ENCODE assay signal across 8 cellular contexts in the genomic region with DNA sequence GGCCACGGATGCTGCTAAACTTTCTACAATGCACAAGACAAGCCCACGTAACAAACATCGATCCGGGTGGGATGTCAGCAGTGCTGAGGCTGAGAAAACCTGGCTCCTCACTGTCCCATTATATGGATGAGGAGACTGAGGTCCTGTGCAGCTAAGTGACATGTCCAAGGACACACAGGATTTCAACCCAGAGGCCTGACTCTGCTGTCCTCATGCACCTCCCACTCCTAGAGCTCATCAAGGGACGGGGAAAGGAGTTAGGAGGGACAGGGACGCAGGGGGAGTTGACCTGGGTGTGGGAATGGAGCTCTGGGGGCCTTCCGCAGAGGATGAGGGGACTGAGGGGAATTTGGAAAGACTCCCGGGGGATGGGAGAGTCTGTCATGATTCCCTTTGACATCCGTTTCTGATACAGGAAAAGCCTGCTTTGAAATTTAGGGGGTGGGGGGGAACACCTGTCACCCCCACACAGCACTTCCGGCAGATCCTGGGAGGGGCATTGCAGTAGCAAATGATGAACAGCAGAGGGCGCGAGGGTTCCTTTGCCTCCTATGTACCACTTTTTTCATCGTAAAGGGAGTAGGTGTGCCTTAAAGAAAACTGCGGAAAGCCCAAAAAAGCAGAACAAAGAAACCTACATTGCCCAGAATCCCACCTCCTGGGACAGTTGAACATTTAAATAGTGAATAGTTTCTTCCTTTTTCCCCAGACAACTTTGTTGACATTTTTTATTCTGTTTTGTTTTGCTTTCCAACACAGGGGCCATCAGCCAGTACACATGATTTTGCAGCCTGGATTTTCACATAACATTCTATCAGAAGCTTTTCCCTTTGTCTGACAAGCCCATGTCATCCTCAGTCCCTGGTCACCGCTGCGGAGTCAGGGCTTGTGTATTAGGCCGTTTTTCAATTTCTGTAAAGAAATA. TPM values are rescaled to one million over a fixed set of nuclear protein-coding genes. Genes with fewer than 3 reads are reported as not detected.
DNase-seq lines count a peak whose midpoint lies in the region; ATAC-seq and TF ChIP-seq lines count a peak whose summit lies in the region.

No MANE protein-coding gene starts in this region.

- H3K9me3 Mint-ChIP-seq in activated naive CD4-positive, alpha-beta T cell treated with anti-CD3 and anti-CD28 coated beads for 36 hours = no peaks in the 10 kb centered on the region

- H3K79me2 ChIP-seq in DND-41 (ENCODE audit: insufficient read depth, low read length) = no peaks in the 10 kb centered on the region
- H3K79me2 ChIP-seq in Loucy (ENCODE audit: insufficient read depth, low read length) = no peaks in the 10 kb centered on the region

- no peaks in the 10 kb centered on the region; the same call in 1 of the 2 replicates for H4K20me1 ChIP-seq in DND-41 (ENCODE audit: insufficient read depth, low read length)
- no peaks in the 10 kb centered on the region for H4K20me1 ChIP-seq in Loucy (ENCODE audit: insufficient read depth, low read length, poor library complexity, severe bottlenecking)

- H3F3A ChIP-seq in Loucy (ENCODE audit: low read depth) = no peaks in the 10 kb centered on the region

- H3K4me3 Mint-ChIP-seq in activated naive CD4-positive, alpha-beta T cell treated with anti-CD3 and anti-CD28 coated beads for 36 hours = no peak overlapping the region

- TF ChIP-seq CTCF in DND-41 (IDR thresholded peaks at IDR 0.05; ENCODE audit: borderline replicate concordance, extremely low read depth, low read length, poor library complexity, severe bottlenecking) (peak; percentile 97), Loucy (conservative IDR thresholded peaks at IDR 0.05; ENCODE audit: low read length) (peak; percentile 98), RWPE2 (IDR thresholded peaks at IDR 0.05; ENCODE audit: poor library complexity, severe bottlenecking) (peak; percentile 100)

- H3K27me3 ChIP-seq in DND-41 (ENCODE audit: insufficient read depth, low read length, poor library complexity) (no peaks in the 10 kb centered on the region), Loucy (ENCODE audit: insufficient read depth, low read length, poor library complexity, severe bottlenecking) (no peaks in the 10 kb centered on the region), RWPE2 (ENCODE audit: insufficient read depth, poor library complexity, severe bottlenecking) (no peaks in the 10 kb centered on the region)

- H3K36me3 Mint-ChIP-seq in activated naive CD4-positive, alpha-beta T cell treated with anti-CD3 and anti-CD28 coated beads for 36 hours (ENCODE audit: low read depth) = no peaks in the 10 kb centered on the region

- no peak overlapping the region for H3K4me3 ChIP-seq in DND-41 (ENCODE audit: low read depth in 1 of 2, low read length in 2 of 2)
- no peak overlapping the region for H3K4me3 ChIP-seq in Loucy (ENCODE audit: low read length, poor library complexity, severe bottlenecking)
- no peak overlapping the region for H3K4me3 ChIP-seq in RWPE2 (ENCODE audit: severe bottlenecking)

- ATAC-seq in DND-41 (ENCODE audit: insufficient read depth, low read depth) (peak; percentile 72), RWPE2 (ENCODE audit: low read depth) (peak; percentile 66), GM18909 (IDR thresholded peaks at IDR 0.05; ENCODE audit: poor library complexity, unreplicated experiment) (no peak), HG02973 (IDR thresholded peaks at IDR 0.05; ENCODE audit: unreplicated experiment) (no peak)

- no peaks in the 10 kb centered on the region for H3K9me3 ChIP-seq in DND-41 (ENCODE audit: insufficient read depth, low read length, severe bottlenecking)
- H3K9me3 ChIP-seq in Loucy (ENCODE audit: insufficient read depth, low read depth, low read length) = no peaks in the 10 kb centered on the region
- H3K9me3 ChIP-seq in RWPE2 (ENCODE audit: severe bottlenecking) = no peaks in the 10 kb centered on the region

- no peak overlapping the region for H3K27ac Mint-ChIP-seq in activated naive CD4-positive, alpha-beta T cell treated with anti-CD3 and anti-CD28 coated beads for 36 hours

- no peaks in the 10 kb centered on the region for H3K27me3 Mint-ChIP-seq in activated naive CD4-positive, alpha-beta T cell treated with anti-CD3 and anti-CD28 coated beads for 36 hours (ENCODE audit: low read depth)

- no peak overlapping the region for H2AFZ ChIP-seq in DND-41 (ENCODE audit: low read depth, low read length)
- H2AFZ ChIP-seq in Loucy (ENCODE audit: low read length) = no peak overlapping the region

- CTCF ChIA-PET in activated naive CD4-positive, alpha-beta T cell treated with anti-CD3 and anti-CD28 coated beads for 36 hours (lab: Charles Lee) = interaction anchor here (0.6 to 2.0 kb wide), 8 partner anchors 8 to 436 kb away, joined by 3 to 6 read pairs (median 4); no protein-coding TSS in a partner anchor

- intact Hi-C loops in activated naive CD4-positive, alpha-beta T cell treated with anti-CD3 and anti-CD28 coated beads for 36 hours (cut with micrococcal nuclease) = loop anchor here (1.0 kb wide), 2 partner anchors 392 to 626 kb away; no protein-coding TSS in a partner anchor

- peaks cover 3% of the 10 kb centered on the region; the same call in 1 of the 2 replicates for H3K4me1 ChIP-seq in DND-41 (ENCODE audit: insufficient read depth, low read length)
- H3K4me1 ChIP-seq in Loucy (ENCODE audit: insufficient read depth, low read length, poor library complexity, severe bottlenecking) = peaks cover 3% of the 10 kb centered on the region
- H3K4me1 ChIP-seq in RWPE2 (ENCODE audit: insufficient read depth, poor library complexity, severe bottlenecking) = no peaks in the 10 kb centered on the region

- DNase-seq in DND-41 (peak; percentile 77), RWPE2 (ENCODE audit: low spot score) (no peak), glomerular visceral epithelial cell (ENCODE audit: extremely low spot score) (peak; percentile 62), retina (peak; percentile 83)
- peak; percentile 73 for DNase-seq in activated naive CD4-positive, alpha-beta T cell treated with anti-CD3 and anti-CD28 coated beads for 36 hours

- no peaks in the 10 kb centered on the region for H3K9me2 ChIP-seq in Loucy (replicated peaks; ENCODE audit: low read depth, low read length)

- H3K9ac ChIP-seq in DND-41 (ENCODE audit: low read depth, low read length) = no peak overlapping the region
- H3K9ac ChIP-seq in Loucy (ENCODE audit: low read depth, low read length, poor library complexity, severe bottlenecking) = no peak overlapping the region

- no peaks in the 10 kb centered on the region for H3K4me1 Mint-ChIP-seq in activated naive CD4-positive, alpha-beta T cell treated with anti-CD3 and anti-CD28 coated beads for 36 hours (ENCODE audit: low read depth)

- no peak overlapping the region for H3K27ac ChIP-seq in DND-41 (ENCODE audit: low read length)
- no peak overlapping the region for H3K27ac ChIP-seq in RWPE2 (ENCODE audit: poor library complexity, severe bottlenecking)

- H3K36me3 ChIP-seq in DND-41 (ENCODE audit: insufficient read depth, low read length) = no peaks in the 10 kb centered on the region
- no peaks in the 10 kb centered on the region for H3K36me3 ChIP-seq in Loucy (ENCODE audit: insufficient read depth, low read length)
- H3K36me3 ChIP-seq in RWPE2 (ENCODE audit: low read depth) = no peaks in the 10 kb centered on the region

- H3K4me2 ChIP-seq in DND-41 (ENCODE audit: insufficient read depth, low read length) (no peak overlapping the region), Loucy (ENCODE audit: low read depth, low read length, poor library complexity, severe bottlenecking) (no peak overlapping the region)

RNA-seq across cellular contexts. Expression of gene SLC2A10, which starts 48.6 kb away (rescaled TPM):
- not detected for total RNA-seq in activated naive CD4-positive, alpha-beta T cell treated with anti-CD3 and anti-CD28 coated beads for 36 hours

Comparison
In these comparisons a context has a peak if more than half of its experiments do, and no peak if none do; other contexts are left out.
1. ATAC-seq: peak in DND-41 (single experiment) and RWPE2 (single experiment); none in GM18909 (single experiment) and HG02973 (single experiment).
2. Peak in every context shown above with its lines, with median percentiles within 50 percentile points of each other: CTCF ChIP-seq.